In the genomic region with DNA sequence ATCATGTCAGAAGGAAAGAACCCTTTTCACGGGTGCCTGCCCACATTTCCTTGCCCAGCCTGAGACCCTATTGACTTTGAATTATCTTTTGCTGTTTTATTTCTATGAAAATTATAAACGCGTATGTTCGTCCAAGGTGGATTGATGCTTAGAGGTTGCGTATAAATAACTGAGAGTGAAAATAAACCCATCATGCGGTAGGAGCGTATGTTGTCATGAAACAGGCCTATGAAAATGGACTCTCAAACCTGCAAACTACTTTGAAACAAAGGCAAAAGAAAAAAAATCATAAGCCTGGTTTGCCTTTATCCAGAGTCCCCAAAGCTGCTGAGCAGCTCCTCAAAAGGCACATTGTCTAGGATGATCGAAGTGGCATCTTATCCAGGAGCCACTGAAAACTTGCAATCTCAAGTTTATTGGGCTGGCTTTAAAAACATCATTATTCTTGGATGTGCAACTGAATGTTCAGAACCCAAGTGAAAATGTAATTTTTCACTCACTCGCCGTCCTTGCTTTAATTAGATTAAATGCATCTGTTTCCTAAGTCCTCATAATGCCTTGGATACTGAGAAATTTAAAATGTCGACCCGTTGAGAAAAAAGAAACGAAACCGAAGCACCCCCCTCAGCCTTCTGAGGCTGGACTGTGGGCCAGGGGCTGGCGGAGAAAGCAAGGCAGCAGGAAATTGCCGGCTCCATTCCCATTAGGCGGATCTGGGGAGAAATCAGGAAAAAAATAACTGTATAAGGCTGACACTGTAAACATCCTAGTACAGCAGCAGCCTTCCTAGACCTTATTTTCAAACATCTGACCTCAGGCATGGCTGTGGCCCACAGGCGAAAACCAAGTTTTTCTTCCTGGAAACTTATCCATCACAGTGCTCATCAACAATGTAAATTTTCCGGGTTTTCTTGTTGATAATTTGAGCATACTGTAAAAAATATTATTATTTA, we compare ENCODE assay signal across 8 cellular contexts.
DNase-seq lines count a peak whose midpoint lies in the region; ATAC-seq and TF ChIP-seq lines count a peak whose summit lies in the region.

No MANE protein-coding gene starts in this region.

- H2BK20ac ChIP-seq in IMR-90 (ENCODE audit: low read depth, low read length), result no peak overlapping the region

- TF ChIP-seq POLR2A in IMR-90 (IDR thresholded peaks at IDR 0.05; ENCODE audit: low read depth, low read length), result no peak

- H3K79me2 ChIP-seq in trophoblast cell (ENCODE audit: control insufficient read depth, insufficient read depth, low read length, poor library complexity), result no peaks in the 10 kb centered on the region

- H4K8ac ChIP-seq in IMR-90 (ENCODE audit: low read depth in 2 of 2, low read length in 2 of 2), result peak overlapping the region in 1 of 2 experiments; percentile 13; a peak in 2 of 4 replicates
- no peak overlapping the region for H4K8ac ChIP-seq in trophoblast cell (ENCODE audit: low read depth, low read length)

- H3K9ac ChIP-seq in IMR-90 (ENCODE audit: low read depth, low read length) (peak overlapping the region; percentile 57), trophoblast cell (ENCODE audit: low read length) (no peak overlapping the region)

- POLR2A ChIA-PET in AG04450 (lab: Yijun Ruan, JAX), result no interaction called here
- POLR2A ChIA-PET in IMR-90 (lab: Charles Lee; ENCODE audit: unreplicated experiment), result no interaction called here

- H2AK5ac ChIP-seq in IMR-90 (ENCODE audit: low read depth, low read length) (peak overlapping the region; percentile 24; the same call in 1 of the 2 replicates), trophoblast cell (ENCODE audit: low read length) (no peak overlapping the region)

- no peaks in the 10 kb centered on the region for H3K27me3 ChIP-seq in AG04450 (ENCODE audit: control insufficient read depth, insufficient read depth, low read length)
- H3K27me3 ChIP-seq in IMR-90 (ENCODE audit: control insufficient read depth, insufficient read depth, low read length), result no peaks in the 10 kb centered on the region
- H3K27me3 ChIP-seq in trophoblast cell (ENCODE audit: insufficient read depth, low read length), result peaks cover 53% of the 10 kb centered on the region

- H3K14ac ChIP-seq in IMR-90 (replicated peaks; ENCODE audit: low read depth, low read length) (peak overlapping the region; percentile 15), trophoblast cell (ENCODE audit: low read length) (no peak overlapping the region)

- H3K4me3 ChIP-seq in AG04450 (ENCODE audit: low read depth, low read length), result peak overlapping the region; percentile 31
- no peak overlapping the region for H3K4me3 ChIP-seq in IMR-90 (ENCODE audit: insufficient read depth, low read depth, low read length)
- no peak overlapping the region for H3K4me3 ChIP-seq in trophoblast cell (ENCODE audit: low read depth, low read length)

- H3K27ac ChIP-seq in AG04450 (ENCODE audit: low read depth, low read length) (peak overlapping the region; percentile 82), IMR-90 (ENCODE audit: insufficient read depth, low read length) (peak overlapping the region; percentile 72), trophoblast cell (ENCODE audit: low read depth, low read length) (no peak overlapping the region)

- H2BK120ac ChIP-seq in IMR-90 (ENCODE audit: low read depth, low read length), result 0 out of 2 replicates have a peak overlapping the region, but pooled peaks have one; percentile 9
- H2BK120ac ChIP-seq in trophoblast cell (ENCODE audit: insufficient read depth, low read length, poor library complexity), result no peak overlapping the region

- no CpG with 5 or more reads among the region's 19 CpGs for WGBS in IMR-90 (ENCODE audit: extremely low coverage in 2 of 2, insufficient read length in 1 of 2), 2 experiments
- WGBS in trophoblast cell (ENCODE audit: extremely low coverage, insufficient coverage, insufficient read length), result no CpG with 5 or more reads among the region's 19 CpGs

- H3K23ac ChIP-seq in IMR-90 (ENCODE audit: low read depth, low read length) (peak overlapping the region; percentile 19), trophoblast cell (ENCODE audit: low read length) (no peak overlapping the region)

- no peak overlapping the region for H2AK9ac ChIP-seq in IMR-90 (replicated peaks; ENCODE audit: low read depth, low read length, poor library complexity)

- no peak overlapping the region for H2BK12ac ChIP-seq in trophoblast cell (ENCODE audit: low read length)

- H3K9me1 ChIP-seq in IMR-90 (ENCODE audit: insufficient read depth, low read length), result peaks cover 3% of the 10 kb centered on the region

- H2BK5ac ChIP-seq in IMR-90 (ENCODE audit: low read depth, low read length, poor library complexity, severe bottlenecking) (peak overlapping the region; percentile 92), trophoblast cell (ENCODE audit: low read depth, low read length, poor library complexity) (no peak overlapping the region)

- ATAC-seq in IMR-90 (ENCODE audit: low read depth) (no peak), GM21786 (IDR thresholded peaks at IDR 0.05; ENCODE audit: unreplicated experiment) (no peak)

- no peaks in the 10 kb centered on the region for H4K20me1 ChIP-seq in IMR-90 (ENCODE audit: insufficient read depth, low read length)

- no peak for TF ChIP-seq CTCF in AG04450 (IDR thresholded peaks at IDR 0.05; ENCODE audit: low read depth, low read length)
- no peak for TF ChIP-seq CTCF in IMR-90 (conservative IDR thresholded peaks at IDR 0.05; ENCODE audit: low read depth, low read length)
- no peak for TF ChIP-seq CTCF in GM13977 (IDR thresholded peaks at IDR 0.05; ENCODE audit: extremely low read depth, insufficient read depth, missing control alignments)
- TF ChIP-seq CTCF in GM10266 (IDR thresholded peaks at IDR 0.05; ENCODE audit: control insufficient read depth, insufficient read depth, low read depth, missing control alignments), result no peak

- H3K18ac ChIP-seq in IMR-90 (ENCODE audit: low read depth, low read length) (peak overlapping the region; percentile 37; the same call in 1 of the 2 replicates), trophoblast cell (ENCODE audit: low read length) (no peak overlapping the region)

- no peak overlapping the region for H4K91ac ChIP-seq in IMR-90 (ENCODE audit: insufficient read depth, low read depth, low read length)
- H4K91ac ChIP-seq in trophoblast cell (ENCODE audit: low read depth, low read length), result no peak overlapping the region

- dilution Hi-C loops in IMR-90 (cut with HindIII; ENCODE audit: low sequenced_read_pairs, unreplicated experiment), result no loop called here

- CTCF ChIA-PET in AG04450 (lab: Charles Lee), result interaction anchor here (3.4 kb wide), 1 partner anchor 61 kb away, joined by 27 read pairs; no protein-coding TSS in a partner anchor
- CTCF ChIA-PET in IMR-90 (lab: Yijun Ruan, JAX), result no interaction called here

- in situ Hi-C loops in IMR-90 (cut with MboI; ENCODE audit: low sequenced_read_pairs) (no loop called here), GM13977 (cut with MboI; ENCODE audit: low pct_unique_long_range_greater_than_20kb, low sequenced_read_pairs, unreplicated experiment) (no loop called here)

- peak overlapping the region; percentile 87 for H3K4me2 ChIP-seq in IMR-90 (ENCODE audit: low read depth, low read length)
- no peak overlapping the region for H3K4me2 ChIP-seq in trophoblast cell (ENCODE audit: low read length)

- intact Hi-C loops in IMR-90 (cut with micrococcal nuclease), result loop anchor here (2.0 kb wide), 2 partner anchors 13 to 55 kb away; no protein-coding TSS in a partner anchor

- H2BK15ac ChIP-seq in IMR-90 (ENCODE audit: low read depth, low read length), result no peak overlapping the region

- H4K12ac ChIP-seq in trophoblast cell (ENCODE audit: low read depth, low read length), result no peak overlapping the region

- TF ChIP-seq RAD21 in IMR-90 (IDR thresholded peaks at IDR 0.05; ENCODE audit: low read length), result no peak

- no peak for DNase-seq in AG04450 (ENCODE audit: low read depth, low spot score)
- no peak for DNase-seq in IMR-90
- DNase-seq in astrocyte of the hippocampus (ENCODE audit: low read depth, low spot score), result peak; percentile 65
- peak; percentile 59 for DNase-seq in mesenteric fat pad (ENCODE audit: low spot score)
- DNase-seq in trophoblast cell, result no peak
- DNase-seq in GM13977 (ENCODE audit: low spot score), result no peak
- DNase-seq in GM10266 (ENCODE audit: extremely low spot score), result no peak

- H4K5ac ChIP-seq in IMR-90 (ENCODE audit: low read depth, low read length), result peak overlapping the region; percentile 40; the same call in 1 of the 2 replicates

- H3K79me1 ChIP-seq in IMR-90 (ENCODE audit: low read depth in 1 of 2, low read length in 2 of 2), result peaks cover 17 to 60% of the 10 kb centered on the region in 2 experiments
- no peaks in the 10 kb centered on the region for H3K79me1 ChIP-seq in trophoblast cell (ENCODE audit: low read length)

- no TSS peak for BruUV-seq in IMR-90 (replicated peaks; lab: Mats Ljungman, UMichigan)

- peaks cover 11% of the 10 kb centered on the region for H3K4me1 ChIP-seq in IMR-90 (ENCODE audit: control insufficient read depth, insufficient read depth, low read length)
- peaks cover 4 to 5% of the 10 kb centered on the region in 2 experiments for H3K4me1 ChIP-seq in trophoblast cell (ENCODE audit: control insufficient read depth in 1 of 2, insufficient read depth in 2 of 2, low read length in 2 of 2)

- H3K4ac ChIP-seq in IMR-90 (ENCODE audit: low read depth, low read length) (peak overlapping the region; percentile 22), trophoblast cell (ENCODE audit: low read depth, low read length) (no peak overlapping the region)

- H2AFZ ChIP-seq in IMR-90 (replicated peaks; ENCODE audit: low read length, poor library complexity) (no peak overlapping the region), trophoblast cell (ENCODE audit: insufficient read depth, low read length, poor library complexity) (no peak overlapping the region)

- H3K9me3 ChIP-seq in AG04450 (ENCODE audit: control insufficient read depth, insufficient read depth, low read length), result no peaks in the 10 kb centered on the region; the same call in 1 of the 2 replicates
- no peaks in the 10 kb centered on the region for H3K9me3 ChIP-seq in IMR-90 (ENCODE audit: control insufficient read depth, insufficient read depth, low read length)
- H3K9me3 ChIP-seq in trophoblast cell (ENCODE audit: insufficient read depth, low read depth, low read length), result peaks cover 2% of the 10 kb centered on the region

- H3K36me3 ChIP-seq in IMR-90 (ENCODE audit: control insufficient read depth, insufficient read depth, low read length), result peaks cover 2% of the 10 kb centered on the region; the same call in 1 of the 2 replicates
- H3K36me3 ChIP-seq in trophoblast cell (ENCODE audit: control insufficient read depth in 1 of 2, insufficient read depth in 2 of 2, low read length in 2 of 2), result no peaks in the 10 kb centered on the region

- H3K56ac ChIP-seq in IMR-90 (ENCODE audit: extremely low read depth, insufficient read depth, low read length), result no peak overlapping the region

TF ChIP-seq in IMR-90, 13 proteins besides CTCF, POLR2A, EP300 and RAD21 (continues in another document):
- no peak for TF ChIP-seq RFX5 (IDR thresholded peaks at IDR 0.05; ENCODE audit: low read depth, low read length)
- no peak for TF ChIP-seq SMC3 (IDR thresholded peaks at IDR 0.05; ENCODE audit: low read depth, low read length)
- TF ChIP-seq FOS (IDR thresholded peaks at IDR 0.05; ENCODE audit: low read depth, low read length), result no peak
- no peak for TF ChIP-seq NFE2L2 (IDR thresholded peaks at IDR 0.05; ENCODE audit: low read depth, low read length)
- no peak for TF ChIP-seq CEBPB (IDR thresholded peaks at IDR 0.05; ENCODE audit: low read depth, low read length)
- TF ChIP-seq MXI1 (IDR thresholded peaks at IDR 0.05; ENCODE audit: borderline replicate concordance, low read depth, low read length), result no peak

Comparison
In these comparisons a context has a peak if more than half of its experiments do, and no peak if none do; other contexts are left out.
1. DNase-seq: peak in astrocyte of the hippocampus (single experiment) and mesenteric fat pad (single experiment); none in AG04450 (single experiment), IMR-90 (single experiment), trophoblast cell (0 of 2), GM13977 (single experiment) and GM10266 (single experiment).